26 cellular contexts compared by ENCODE assay signal in genomic region chr18:24083550-24083949, GRCh38.
"Had no signal": no experiment of that assay in that cellular context is flagged by ENCODE, and none has a peak within 500 bp of the region (broad histone marks: within the 10 kb centered on the region; RNA-seq: fewer than 3 reads in every experiment).

No MANE protein-coding gene starts in this region.

- H3K9me3 Mint-ChIP-seq: activated naive CD8-positive, alpha-beta T cell treated with anti-CD3 and anti-CD28 coated beads, Interleukin-2, amount 10 ng/mL, durations not matched to agents 7 days and 5 days; effector memory CD8-positive, alpha-beta T cell; naive thymus-derived CD4-positive, alpha-beta T cell; stimulated activated memory B cell treated with anti-CD40 and anti-IgM and Interleukin-4, amounts not matched to agents 10 μg/mL and 1 μg/mL and 100 μg/mL, for 72 hours; T-helper 2 cell treated with Interferon-gamma antibody and Interleukin-4, amounts not matched to agents 5 μg/mL and 100 μg/mL, for 36 hours had no signal

- H3K27ac ChIP-seq: gastroesophageal sphincter, pancreas, prostate gland, skin epidermis, suprapubic skin, tibial artery, upper lobe of right lung had no signal

- FAIRE-seq: pancreas had no signal

- ATAC-seq: effector memory CD8-positive, alpha-beta T cell; gastroesophageal sphincter; naive thymus-derived CD4-positive, alpha-beta T cell; pancreas; sciatic nerve; stimulated activated memory B cell treated with anti-CD40 and anti-IgM and Interleukin-4, amounts not matched to agents 10 μg/mL and 1 μg/mL and 100 μg/mL, for 72 hours; upper lobe of right lung had no signal

- H3K27ac Mint-ChIP-seq: activated naive CD8-positive, alpha-beta T cell treated with anti-CD3 and anti-CD28 coated beads, Interleukin-2, amount 10 ng/mL, durations not matched to agents 7 days and 5 days; stimulated activated memory B cell treated with anti-CD40 and anti-IgM and Interleukin-4, amounts not matched to agents 10 μg/mL and 1 μg/mL and 100 μg/mL, for 72 hours; T-helper 2 cell treated with Interferon-gamma antibody and Interleukin-4, amounts not matched to agents 5 μg/mL and 100 μg/mL, for 36 hours had no signal

- H3K9me3 ChIP-seq: gastroesophageal sphincter, pancreas, prostate gland, suprapubic skin, tibial artery, upper lobe of right lung had no signal

- H3K4me3 Mint-ChIP-seq: activated naive CD8-positive, alpha-beta T cell treated with anti-CD3 and anti-CD28 coated beads, Interleukin-2, amount 10 ng/mL, durations not matched to agents 7 days and 5 days; effector memory CD8-positive, alpha-beta T cell; naive thymus-derived CD4-positive, alpha-beta T cell; stimulated activated memory B cell treated with anti-CD40 and anti-IgM and Interleukin-4, amounts not matched to agents 10 μg/mL and 1 μg/mL and 100 μg/mL, for 72 hours; T-helper 2 cell treated with Interferon-gamma antibody and Interleukin-4, amounts not matched to agents 5 μg/mL and 100 μg/mL, for 36 hours had no signal

- H3K27me3 ChIP-seq: gastroesophageal sphincter, pancreas, suprapubic skin, tibial artery, upper lobe of right lung had no signal

- H3K4me1 ChIP-seq: pancreas, prostate gland, suprapubic skin, tibial artery, upper lobe of right lung had no signal

- H3K4me3 ChIP-seq: gastroesophageal sphincter, pancreas, prostate gland, skin epidermis, suprapubic skin, tibial artery, upper lobe of right lung had no signal

- H3K36me3 ChIP-seq: pancreas, prostate gland, upper lobe of right lung had no signal

- H3K27me3 Mint-ChIP-seq: activated naive CD8-positive, alpha-beta T cell treated with anti-CD3 and anti-CD28 coated beads, Interleukin-2, amount 10 ng/mL, durations not matched to agents 7 days and 5 days; effector memory CD8-positive, alpha-beta T cell; naive thymus-derived CD4-positive, alpha-beta T cell; stimulated activated memory B cell treated with anti-CD40 and anti-IgM and Interleukin-4, amounts not matched to agents 10 μg/mL and 1 μg/mL and 100 μg/mL, for 72 hours had no signal

- DNase-seq: activated CD8-positive, alpha-beta memory T cell treated with anti-CD3 and anti-CD28 coated beads, Interleukin-2, amount 50 U/mL, for 48 hours; activated effector memory CD4-positive, alpha-beta T cell treated with Interleukin-2 at 50 U/mL for 16 hours; activated naive CD4-positive, alpha-beta T cell treated with Interleukin-2 at 50 U/mL for 16 hours; activated naive CD8-positive, alpha-beta T cell treated with anti-CD3 and anti-CD28 coated beads, Interleukin-2, amount 10 ng/mL, durations not matched to agents 7 days and 5 days; activated T-cell treated with anti-CD3 and anti-CD28 coated beads, Interleukin-2, amount 50 U/mL, for 48 hours; amygdala; caudate nucleus; cortex of kidney; effector memory CD8-positive, alpha-beta T cell; erythroblast; hippocampal formation; midbrain; naive thymus-derived CD4-positive, alpha-beta T cell; nucleus accumbens; pancreas; retina; stimulated activated CD4-positive, alpha-beta T cell treated with anti-CD3 and anti-CD28 coated beads, Interleukin-4, amount 100 ng/mL, for 24 hours; tibial artery; upper lobe of right lung had no signal
